7 cellular contexts compared by ENCODE assay signal in genomic region chr1:20485527-20486456, GRCh38. TPM values are rescaled to one million over a fixed set of nuclear protein-coding genes. Genes with fewer than 3 reads are reported as not detected.
DNase-seq lines count a peak whose midpoint lies in the region; ATAC-seq and TF ChIP-seq lines count a peak whose summit lies in the region.

Gene CAMK2N1 (minus strand): TSS chr1:20486210. CDS start chr1:20485379, 831 bp downstream.

- peaks cover 0 to 54% (median 18%) of the 10 kb centered on the region in 3 donors for H3K4me1 ChIP-seq in gastroesophageal sphincter
- peaks cover 2% of the 10 kb centered on the region for H3K4me1 ChIP-seq in thymus (ENCODE audit: control insufficient read depth, insufficient read depth, low read length)

- peak; percentile 37 to 63 for TF ChIP-seq POLR2A in gastroesophageal sphincter (IDR thresholded peaks at IDR 0.05)

- peaks cover 2% of the 10 kb centered on the region for H3K36me3 Mint-ChIP-seq in activated naive CD4-positive, alpha-beta T cell treated with anti-CD3 and anti-CD28 coated beads, Interleukin-2, amount 10 ng/mL, durations not matched to agents 7 days and 5 days
- H3K36me3 Mint-ChIP-seq in nephron progenitor cell (ENCODE audit: low read depth): peaks cover 7% of the 10 kb centered on the region

- peak; percentile 40 for DNase-seq in H4 (ENCODE audit: low spot score)
- DNase-seq in RKO (ENCODE audit: low spot score): peak; percentile 68
- peak; percentile 71 for DNase-seq in activated naive CD4-positive, alpha-beta T cell treated with anti-CD3 and anti-CD28 coated beads, Interleukin-2, amount 10 ng/mL, durations not matched to agents 7 days and 5 days
- DNase-seq in nephron progenitor cell: peak; percentile 71

- CTCF ChIA-PET in activated naive CD4-positive, alpha-beta T cell treated with anti-CD3 and anti-CD28 coated beads, Interleukin-2, amount 10 ng/mL, durations not matched to agents 7 days and 5 days (lab: Charles Lee): no interaction called here

- TF ChIP-seq CTCF in gastroesophageal sphincter (IDR thresholded peaks at IDR 0.05) (peak in 1 of 4 experiments; percentile 8), nephron progenitor cell (IDR thresholded peaks at IDR 0.05) (no peak)

- 1% methylated on average over 9 to 37 of the region's 104 CpGs for WGBS in gastroesophageal sphincter (ENCODE audit: low coverage in 1 of 2), 2 donors
- whole genome bisulfite sequencing in thymus: 1% methylated on average over 104 of the region's 104 CpGs

- no peak for TF ChIP-seq EP300 in gastroesophageal sphincter (IDR thresholded peaks at IDR 0.05)

- peaks cover 26% of the 10 kb centered on the region for H3K27me3 ChIP-seq in gastroesophageal sphincter
- peaks cover 81% of the 10 kb centered on the region for H3K27me3 ChIP-seq in thymus (ENCODE audit: control insufficient read depth, insufficient read depth)

- peaks cover 13% of the 10 kb centered on the region for H3K4me1 Mint-ChIP-seq in activated naive CD4-positive, alpha-beta T cell treated with anti-CD3 and anti-CD28 coated beads, Interleukin-2, amount 10 ng/mL, durations not matched to agents 7 days and 5 days
- H3K4me1 Mint-ChIP-seq in nephron progenitor cell: peaks cover 36% of the 10 kb centered on the region

- H3K4me3 ChIP-seq in gastroesophageal sphincter (peak within 1 kb of the TSS; percentile 63 to 81), thymus (ENCODE audit: low read length) (peak within 1 kb of the TSS; percentile 56)

- peaks cover 97% of the 10 kb centered on the region for H3K27me3 Mint-ChIP-seq in activated naive CD4-positive, alpha-beta T cell treated with anti-CD3 and anti-CD28 coated beads, Interleukin-2, amount 10 ng/mL, durations not matched to agents 7 days and 5 days
- H3K27me3 Mint-ChIP-seq in nephron progenitor cell (ENCODE audit: low read depth, poor library complexity): peaks cover 91% of the 10 kb centered on the region

- H3K9me3 Mint-ChIP-seq in activated naive CD4-positive, alpha-beta T cell treated with anti-CD3 and anti-CD28 coated beads, Interleukin-2, amount 10 ng/mL, durations not matched to agents 7 days and 5 days: no peaks in the 10 kb centered on the region
- H3K9me3 Mint-ChIP-seq in nephron progenitor cell: no peaks in the 10 kb centered on the region

- ATAC-seq in gastroesophageal sphincter (peak; percentile 89), HG03571 (IDR thresholded peaks at IDR 0.05; ENCODE audit: unreplicated experiment) (no peak)

- peak within 1 kb of the TSS; percentile 77 for H3K4me3 Mint-ChIP-seq in activated naive CD4-positive, alpha-beta T cell treated with anti-CD3 and anti-CD28 coated beads, Interleukin-2, amount 10 ng/mL, durations not matched to agents 7 days and 5 days
- H3K4me3 Mint-ChIP-seq in nephron progenitor cell: peak within 1 kb of the TSS; percentile 96

- no peak within 1 kb of the TSS for H3K27ac Mint-ChIP-seq in activated naive CD4-positive, alpha-beta T cell treated with anti-CD3 and anti-CD28 coated beads, Interleukin-2, amount 10 ng/mL, durations not matched to agents 7 days and 5 days
- H3K27ac Mint-ChIP-seq in nephron progenitor cell: no peak within 1 kb of the TSS

- no peaks in the 10 kb centered on the region for H3K9me3 ChIP-seq in gastroesophageal sphincter
- no peaks in the 10 kb centered on the region for H3K9me3 ChIP-seq in thymus (ENCODE audit: control insufficient read depth)

- H3K27ac ChIP-seq in gastroesophageal sphincter (peak within 1 kb of the TSS; percentile 74 to 96 (median 94)), thymus (ENCODE audit: low read depth) (no peak within 1 kb of the TSS)

- H3K36me3 ChIP-seq in gastroesophageal sphincter: no peaks in the 10 kb centered on the region
- no peaks in the 10 kb centered on the region for H3K36me3 ChIP-seq in thymus (ENCODE audit: control insufficient read depth, insufficient read depth)

RNA-seq across cellular contexts. Expression of gene CAMK2N1, which starts in this region (rescaled TPM):
- 3.6 and 4.0 TPM in 2 replicates for total RNA-seq in H4 (2014; rRNA removed; shearing (Covaris generic))
- 10 to 100 TPM; 18.2 to 29.6 (median 26.2) TPM for total RNA-seq in gastroesophageal sphincter
- 11.1 TPM for polyA plus RNA-seq in thymus
